ENCODE assay signal across 10 cellular contexts in genomic region chrX:70479970-70480659, GRCh38. TPM values are rescaled to one million over a fixed set of nuclear protein-coding genes. Genes with fewer than 3 reads are reported as not detected.
DNase-seq lines count a peak whose midpoint lies in the region; ATAC-seq, FAIRE-seq and TF ChIP-seq lines count a peak whose summit lies in the region.
"Had no signal": no experiment of that assay in that cellular context is flagged by ENCODE, and none has a peak within 500 bp of the region (broad histone marks: within the 10 kb centered on the region; RNA-seq: fewer than 3 reads in every experiment).

No MANE protein-coding gene starts in this region.

- H2BK5ac ChIP-seq in mesenchymal stem cell (ENCODE audit: low read depth, low read length, poor library complexity, severe bottlenecking), result no peak overlapping the region

- H3K36me3 ChIP-seq in mesenchymal stem cell (ENCODE audit: control insufficient read depth in 1 of 2, insufficient read depth in 2 of 2, low read depth in 1 of 2, low read length in 2 of 2), result no peaks in the 10 kb centered on the region

- peaks cover 0 to 49% of the 10 kb centered on the region in 2 experiments for H3K27me3 ChIP-seq in mesenchymal stem cell (ENCODE audit: control insufficient read depth in 1 of 2, insufficient read depth in 1 of 2, low read length in 2 of 2)

- H3K4me3 ChIP-seq in A549, result no peak overlapping the region
- peak overlapping the region in 1 of 2 experiments; percentile 31 for H3K4me3 ChIP-seq in mesenchymal stem cell (ENCODE audit: insufficient read depth in 1 of 2, low read depth in 1 of 2, low read length in 2 of 2)
- H3K4me3 ChIP-seq: skin epidermis had no signal

- ATAC-seq in A549 (peak in 1 of 2 experiments; percentile 15; a peak in 3 of 6 replicates), HG02884 (IDR thresholded peaks at IDR 0.05; ENCODE audit: unreplicated experiment) (no peak)

- H2BK12ac ChIP-seq in mesenchymal stem cell (ENCODE audit: low read length in 2 of 2), result no peak overlapping the region

- POLR2A ChIA-PET in A549 (lab: Yijun Ruan, JAX), result no interaction called here

- 65% methylated on average over 6 of the region's 6 CpGs for WGBS in A549 (ENCODE audit: missing lambda C conversion rate)
- WGBS in mesenchymal stem cell, result 69% methylated on average over 5 of the region's 6 CpGs

- no peak overlapping the region for H3K9ac ChIP-seq in mesenchymal stem cell (ENCODE audit: low read length)

- no peak for TF ChIP-seq POLR2A in A549 (IDR thresholded peaks at IDR 0.05; ENCODE audit: low read length)

- no peak overlapping the region for H4K8ac ChIP-seq in mesenchymal stem cell (ENCODE audit: low read length)

- DNase-seq in A549 (ENCODE audit: low read depth in 1 of 2, low spot score in 1 of 2), result peak in 1 of 2 experiments; percentile 30
- DNase-seq in NCI-H146 treated with DMSO at 0.1 percent for 48 hours (lab: John Stamatoyannopoulos, UW; ENCODE audit: unreplicated experiment), result peak; percentile 16
- DNase-seq in dermis blood vessel endothelial cell, result peak; percentile 36
- DNase-seq in mesenchymal stem cell, result no peak
- DNase-seq in stimulated activated CD4-positive, alpha-beta T cell treated with anti-CD3 and anti-CD28 coated beads, Interleukin-4, amount 100 ng/mL, for 24 hours, result no peak
- DNase-seq in central memory CD4-positive, alpha-beta T cell, result no peak
- DNase-seq in midbrain (lab: John Stamatoyannopoulos, UW), result no peak
- DNase-seq: CD8-positive, alpha-beta memory T cell had no signal

- peak overlapping the region; percentile 61 to 79; a peak in 5 of 6 replicates for H3K27ac ChIP-seq in A549
- no peak overlapping the region for H3K27ac ChIP-seq in mesenchymal stem cell (ENCODE audit: low read length, poor library complexity, severe bottlenecking)
- H3K27ac ChIP-seq: skin epidermis had no signal

- CTCF ChIA-PET in A549 (lab: Yijun Ruan, JAX), result interaction anchor here (0.6 to 1.8 kb wide), 4 partner anchors 25 to 185 kb away, joined by 3 to 9 read pairs (median 4); no protein-coding TSS in a partner anchor

- H3K18ac ChIP-seq in mesenchymal stem cell (ENCODE audit: low read depth in 1 of 2, low read length in 2 of 2), result peak overlapping the region; percentile 24 to 33

- H2BK15ac ChIP-seq in mesenchymal stem cell (ENCODE audit: low read depth, poor library complexity, severe bottlenecking), result no peak overlapping the region

- H2BK120ac ChIP-seq in mesenchymal stem cell (ENCODE audit: low read depth, low read length), result no peak overlapping the region

- H2AK5ac ChIP-seq in mesenchymal stem cell (ENCODE audit: low read length, severe bottlenecking), result no peak overlapping the region

- no peak overlapping the region for H2AFZ ChIP-seq in mesenchymal stem cell (ENCODE audit: low read depth, low read length)

- FAIRE-seq in A549 (lab: Jason Lieb, UNC), result no peak

- H3K14ac ChIP-seq in mesenchymal stem cell (ENCODE audit: low read length in 2 of 2), result no peak overlapping the region

- peaks cover 46% of the 10 kb centered on the region for H3K4me1 ChIP-seq in A549
- H3K4me1 ChIP-seq in mesenchymal stem cell (ENCODE audit: control insufficient read depth, insufficient read depth, low read depth, low read length), result peaks cover 12% of the 10 kb centered on the region

- H3K4ac ChIP-seq in mesenchymal stem cell (ENCODE audit: low read depth in 1 of 2, low read length in 2 of 2), result no peak overlapping the region

- no peak overlapping the region for H4K91ac ChIP-seq in mesenchymal stem cell (ENCODE audit: low read length)

- peaks cover 4% of the 10 kb centered on the region for H3K79me1 ChIP-seq in mesenchymal stem cell (replicated peaks; ENCODE audit: low read length, poor library complexity, severe bottlenecking)

- no peak for TF ChIP-seq EP300 in A549 (IDR thresholded peaks at IDR 0.05)

- H3K23ac ChIP-seq in mesenchymal stem cell (ENCODE audit: low read length in 2 of 2), result no peak overlapping the region

- H3K9me3 ChIP-seq in A549 (no peaks in the 10 kb centered on the region), mesenchymal stem cell (ENCODE audit: control insufficient read depth, low read length) (no peaks in the 10 kb centered on the region)

- no peak for TF ChIP-seq CTCF in A549 (IDR thresholded peaks at IDR 0.05)

- TF ChIP-seq RAD21 in A549 (conservative IDR thresholded peaks at IDR 0.05 in 1 of 2, IDR thresholded peaks at IDR 0.05 in 1 of 2), result no peak

- peak overlapping the region; percentile 71 for H3K4me2 ChIP-seq in A549
- H3K4me2 ChIP-seq in mesenchymal stem cell (ENCODE audit: low read length, poor library complexity, severe bottlenecking), result no peak overlapping the region

TF ChIP-seq in A549, 52 proteins besides CTCF, POLR2A, EP300 and RAD21 (continues in another document):
- TF ChIP-seq, protein P1, sequence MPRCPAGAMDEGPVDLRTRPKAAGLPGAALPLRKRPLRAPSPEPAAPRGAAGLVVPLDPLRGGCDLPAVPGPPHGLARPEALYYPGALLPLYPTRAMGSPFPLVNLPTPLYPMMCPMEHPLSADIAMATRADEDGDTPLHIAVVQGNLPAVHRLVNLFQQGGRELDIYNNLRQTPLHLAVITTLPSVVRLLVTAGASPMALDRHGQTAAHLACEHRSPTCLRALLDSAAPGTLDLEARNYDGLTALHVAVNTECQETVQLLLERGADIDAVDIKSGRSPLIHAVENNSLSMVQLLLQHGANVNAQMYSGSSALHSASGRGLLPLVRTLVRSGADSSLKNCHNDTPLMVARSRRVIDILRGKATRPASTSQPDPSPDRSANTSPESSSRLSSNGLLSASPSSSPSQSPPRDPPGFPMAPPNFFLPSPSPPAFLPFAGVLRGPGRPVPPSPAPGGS (IDR thresholded peaks at IDR 0.05), result no peak
- TF ChIP-seq BHLHE40 (IDR thresholded peaks at IDR 0.05; ENCODE audit: low read depth, low read length), result no peak
- TF ChIP-seq MAZ (IDR thresholded peaks at IDR 0.05; ENCODE audit: borderline replicate concordance, low read depth, low read length), result no peak
- TF ChIP-seq CHD2 (IDR thresholded peaks at IDR 0.05; ENCODE audit: low read length, partially characterized antibody), result no peak
- TF ChIP-seq SMC3 (IDR thresholded peaks at IDR 0.05), result no peak
- TF ChIP-seq NR3C1 (IDR thresholded peaks at IDR 0.05), result no peak
- no peak for TF ChIP-seq PHF8 (IDR thresholded peaks at IDR 0.05; ENCODE audit: borderline replicate concordance, low read depth)
- no peak for TF ChIP-seq NPAS2 (CRISPR knock-in tag; IDR thresholded peaks at IDR 0.05; ENCODE audit: borderline replicate concordance)
- TF ChIP-seq RCOR1 (IDR thresholded peaks at IDR 0.05; ENCODE audit: low read depth, low read length), result no peak
- TF ChIP-seq, protein P2, sequence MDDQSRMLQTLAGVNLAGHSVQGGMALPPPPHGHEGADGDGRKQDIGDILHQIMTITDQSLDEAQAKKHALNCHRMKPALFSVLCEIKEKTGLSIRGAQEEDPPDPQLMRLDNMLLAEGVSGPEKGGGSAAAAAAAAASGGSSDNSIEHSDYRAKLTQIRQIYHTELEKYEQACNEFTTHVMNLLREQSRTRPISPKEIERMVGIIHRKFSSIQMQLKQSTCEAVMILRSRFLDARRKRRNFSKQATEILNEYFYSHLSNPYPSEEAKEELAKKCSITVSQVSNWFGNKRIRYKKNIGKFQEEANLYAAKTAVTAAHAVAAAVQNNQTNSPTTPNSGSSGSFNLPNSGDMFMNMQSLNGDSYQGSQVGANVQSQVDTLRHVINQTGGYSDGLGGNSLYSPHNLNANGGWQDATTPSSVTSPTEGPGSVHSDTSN (IDR thresholded peaks at IDR 0.05), result no peak
- TF ChIP-seq CBX2 (IDR thresholded peaks at IDR 0.05; ENCODE audit: borderline replicate concordance, low read depth), result no peak
- TF ChIP-seq, protein P3, sequence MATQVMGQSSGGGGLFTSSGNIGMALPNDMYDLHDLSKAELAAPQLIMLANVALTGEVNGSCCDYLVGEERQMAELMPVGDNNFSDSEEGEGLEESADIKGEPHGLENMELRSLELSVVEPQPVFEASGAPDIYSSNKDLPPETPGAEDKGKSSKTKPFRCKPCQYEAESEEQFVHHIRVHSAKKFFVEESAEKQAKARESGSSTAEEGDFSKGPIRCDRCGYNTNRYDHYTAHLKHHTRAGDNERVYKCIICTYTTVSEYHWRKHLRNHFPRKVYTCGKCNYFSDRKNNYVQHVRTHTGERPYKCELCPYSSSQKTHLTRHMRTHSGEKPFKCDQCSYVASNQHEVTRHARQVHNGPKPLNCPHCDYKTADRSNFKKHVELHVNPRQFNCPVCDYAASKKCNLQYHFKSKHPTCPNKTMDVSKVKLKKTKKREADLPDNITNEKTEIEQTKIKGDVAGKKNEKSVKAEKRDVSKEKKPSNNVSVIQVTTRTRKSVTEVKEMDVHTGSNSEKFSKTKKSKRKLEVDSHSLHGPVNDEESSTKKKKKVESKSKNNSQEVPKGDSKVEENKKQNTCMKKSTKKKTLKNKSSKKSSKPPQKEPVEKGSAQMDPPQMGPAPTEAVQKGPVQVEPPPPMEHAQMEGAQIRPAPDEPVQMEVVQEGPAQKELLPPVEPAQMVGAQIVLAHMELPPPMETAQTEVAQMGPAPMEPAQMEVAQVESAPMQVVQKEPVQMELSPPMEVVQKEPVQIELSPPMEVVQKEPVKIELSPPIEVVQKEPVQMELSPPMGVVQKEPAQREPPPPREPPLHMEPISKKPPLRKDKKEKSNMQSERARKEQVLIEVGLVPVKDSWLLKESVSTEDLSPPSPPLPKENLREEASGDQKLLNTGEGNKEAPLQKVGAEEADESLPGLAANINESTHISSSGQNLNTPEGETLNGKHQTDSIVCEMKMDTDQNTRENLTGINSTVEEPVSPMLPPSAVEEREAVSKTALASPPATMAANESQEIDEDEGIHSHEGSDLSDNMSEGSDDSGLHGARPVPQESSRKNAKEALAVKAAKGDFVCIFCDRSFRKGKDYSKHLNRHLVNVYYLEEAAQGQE (IDR thresholded peaks at IDR 0.05), result no peak
- TF ChIP-seq CEBPB (IDR thresholded peaks at IDR 0.05), result no peak

RNA-seq across cellular contexts. Expression of gene DLG3, which starts 35.5 kb away (rescaled TPM):
- polyA plus RNA-seq in A549 (2011; rRNA removed), result 11.2 and 12.8 TPM in 2 replicates
- polyA plus RNA-seq in A549 (2012; cell fraction: cytosol; rRNA removed), result 1.9 and 2.3 TPM in 2 replicates
- polyA plus RNA-seq in A549 (2012; cell fraction: nucleus; rRNA removed), result 1.4 and 1.8 TPM in 2 replicates
- polyA plus RNA-seq in A549 (2017; fragmentation: RNase III; extraction: RNeasy Plus Mini Kit Qiagen cat#74134 plus additional on column Dnase treatment), result 3.0 to 3.2 TPM (median 3.1 TPM) in 3 replicates
- 7.1 and 7.8 TPM in 2 replicates for polyA minus RNA-seq in A549 (2011; rRNA and poly(A)+ RNA removed)
- 0.88 and 1.7 TPM in 2 replicates for total RNA-seq in dermis blood vessel endothelial cell
- 18.9 TPM for polyA plus RNA-seq in mesenchymal stem cell (2013, experiment 1 of 2)
- polyA plus RNA-seq in mesenchymal stem cell (2013, experiment 2 of 2), result 18.3 TPM

RNA-seq across cellular contexts. Expression of gene GDPD2, which starts 57.0 kb away (rescaled TPM):
- 0.04 TPM in 2 replicates for polyA plus RNA-seq in A549 (2011; rRNA removed)
- polyA plus RNA-seq in A549 (2012; cell fraction: cytosol; rRNA removed), result 0.08 TPM in 2 replicates
- 1.0 and 1.1 TPM in 2 replicates for polyA plus RNA-seq in A549 (2012; cell fraction: nucleus; rRNA removed)
- polyA plus RNA-seq in A549 (2017; fragmentation: RNase III; extraction: RNeasy Plus Mini Kit Qiagen cat#74134 plus additional on column Dnase treatment), result 0.12 to 0.18 TPM (median 0.12 TPM) in 3 replicates
- 0.17 and 0.34 TPM in 2 replicates for polyA minus RNA-seq in A549 (2011; rRNA and poly(A)+ RNA removed)
- 0.17 TPM in 1 of 2 replicates, not detected in the other for total RNA-seq in dermis blood vessel endothelial cell
- polyA plus RNA-seq in mesenchymal stem cell (2013, experiment 1 of 2), result not detected
- polyA plus RNA-seq in mesenchymal stem cell (2013, experiment 2 of 2), result not detected
- polyA plus RNA-seq: CD8-positive, alpha-beta memory T cell had no signal

Comparison
In these comparisons a context has a peak if more than half of its experiments do, and no peak if none do; other contexts are left out.
1. DNase-seq: peak in NCI-H146 treated with DMSO at 0.1 percent for 48 hours (single experiment) and dermis blood vessel endothelial cell (single experiment); none in mesenchymal stem cell (single experiment), stimulated activated CD4-positive, alpha-beta T cell treated with anti-CD3 and anti-CD28 coated beads, Interleukin-4, amount 100 ng/mL, for 24 hours (single experiment), central memory CD4-positive, alpha-beta T cell (single experiment) and midbrain (single experiment).